ENCODE assay signal across 8 cellular contexts in the genomic region with DNA sequence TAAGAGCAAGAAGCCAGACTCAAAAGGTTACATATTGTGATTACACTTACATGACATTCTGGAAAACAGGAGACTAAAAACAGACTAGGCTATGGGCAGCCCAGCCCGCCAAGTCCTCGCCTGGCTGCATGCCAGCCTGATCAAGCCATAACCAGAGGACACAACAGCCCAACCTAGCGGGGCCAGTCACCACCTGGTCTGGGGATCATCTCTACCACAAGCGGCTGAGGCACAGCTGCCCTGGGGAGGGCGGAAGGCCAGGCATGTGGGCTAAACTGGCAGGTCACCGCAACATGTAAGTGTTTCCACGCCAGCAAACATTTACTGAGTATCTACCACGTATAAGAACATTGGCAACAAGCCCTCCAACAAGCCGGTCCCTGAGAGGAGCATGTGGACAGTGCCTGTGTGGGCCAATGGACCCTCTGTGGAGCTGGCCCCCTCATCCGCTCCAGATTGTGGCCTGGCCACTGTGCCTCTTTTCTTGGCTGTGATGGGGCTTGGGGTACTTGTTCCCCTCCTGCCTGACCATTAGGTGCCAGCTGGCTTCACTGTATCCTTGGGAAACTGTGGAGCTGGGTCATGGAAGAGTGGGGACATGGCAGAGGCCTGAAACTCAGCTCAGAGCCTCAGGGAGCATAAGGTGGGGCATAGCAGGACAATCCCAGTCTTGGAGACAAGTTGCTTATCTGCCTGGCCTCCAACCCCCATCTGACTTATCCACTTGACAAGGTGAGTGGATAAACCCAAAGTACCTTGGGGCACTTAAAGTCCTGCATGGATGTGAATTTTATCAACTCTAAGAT. TPM values are rescaled to one million over a fixed set of nuclear protein-coding genes. Genes with fewer than 3 reads are reported as not detected.
A peak's percentile ranks its signal among the peaks of the same experiment; 100 is the strongest.
DNase-seq lines count a peak whose midpoint lies in the region; ATAC-seq and TF ChIP-seq lines count a peak whose summit lies in the region.

No MANE protein-coding gene starts in this region.

- TF ChIP-seq CTCF in fibroblast of pulmonary artery (IDR thresholded peaks at IDR 0.05; ENCODE audit: low read length, missing control alignments) (no peak), ovary (IDR thresholded peaks at IDR 0.05) (no peak)

- H3K4me3 ChIP-seq in fibroblast of pulmonary artery (replicated peaks; ENCODE audit: low read depth, low read length): no peak overlapping the region
- H3K4me3 ChIP-seq in ovary: no peak overlapping the region

- TF ChIP-seq EP300 in ovary (IDR thresholded peaks at IDR 0.05): no peak

- WGBS in ovary, 3 donors: 60 to 79% (median 63%) methylated on average over 9 to 10 of the region's 10 CpGs

- H3K9me3 ChIP-seq in ovary: no peaks in the 10 kb centered on the region

- peak; percentile 7 for DNase-seq in DMS153 treated with DMSO at 0.1 percent for 48 hours (lab: John Stamatoyannopoulos, UW; ENCODE audit: unreplicated experiment)
- DNase-seq in NCI-H524 (lab: John Stamatoyannopoulos, UW): peak; percentile 41 to 69
- DNase-seq in fibroblast of pulmonary artery (ENCODE audit: low read depth): peak; percentile 11
- peak in 3 of 5 donors; percentile 25 to 51 (median 44) for DNase-seq in ovary
- DNase-seq in stimulated activated CD4-positive, alpha-beta T cell treated with anti-CD3 and anti-CD28 coated beads, Interleukin-1b, Interleukin-23, amount 100 ng/mL, for 48 hours: no peak
- DNase-seq in inferior parietal cortex (ENCODE audit: extremely low spot score): no peak
- no peak for DNase-seq in epidermal melanocyte (ENCODE audit: insufficient read length, low spot score)

- no peaks in the 10 kb centered on the region for H3K27me3 ChIP-seq in ovary

- H3K4me1 ChIP-seq in ovary (ENCODE audit: insufficient read depth): peaks cover 10% of the 10 kb centered on the region

- H3K36me3 ChIP-seq in ovary: no peaks in the 10 kb centered on the region

- no peak overlapping the region for H3K27ac ChIP-seq in ovary

- no peak for TF ChIP-seq POLR2A in ovary (IDR thresholded peaks at IDR 0.05)

- intact Hi-C loops in ovary (cut with DNase I): no loop called here

- no peak for ATAC-seq in GM18861 (IDR thresholded peaks at IDR 0.05; ENCODE audit: unreplicated experiment)

RNA-seq across cellular contexts. Expression of a gene that starts 9.0 kb away (rescaled TPM):
- 10 to 100 TPM; 13.0 to 71.4 (median 58.8) TPM for total RNA-seq in ovary
- 10 to 100 TPM; 21.2 to 23.3 TPM for polyA plus RNA-seq in ovary

Comparison
In these comparisons a context has a peak if more than half of its experiments do, and no peak if none do; other contexts are left out.
1. DNase-seq: peak in DMS153 treated with DMSO at 0.1 percent for 48 hours (single experiment), NCI-H524 (2 of 2), fibroblast of pulmonary artery (single experiment) and ovary (3 of 5); none in stimulated activated CD4-positive, alpha-beta T cell treated with anti-CD3 and anti-CD28 coated beads, Interleukin-1b, Interleukin-23, amount 100 ng/mL, for 48 hours (single experiment), inferior parietal cortex (single experiment) and epidermal melanocyte (single experiment).